8 cellular contexts compared by ENCODE assay signal in genomic region chr1:37474051-37474696, GRCh38. TPM values are rescaled to one million over a fixed set of nuclear protein-coding genes. Genes with fewer than 3 reads are reported as not detected.
DNase-seq lines count a peak whose midpoint lies in the region; ATAC-seq lines count a peak whose summit lies in the region.

Gene ZC3H12A, plus strand, starts transcription at chr1:37474580. Its CDS starts 917 bp downstream, at chr1:37475497.

- no peaks in the 10 kb centered on the region for H3K9me3 Mint-ChIP-seq in activated CD8-positive, alpha-beta memory T cell treated with anti-CD3 and anti-CD28 coated beads, Interleukin-2, amount 10 ng/mL, durations not matched to agents 7 days and 5 days (ENCODE audit: low read depth)

- H3K4me3 Mint-ChIP-seq in activated CD8-positive, alpha-beta memory T cell treated with anti-CD3 and anti-CD28 coated beads, Interleukin-2, amount 10 ng/mL, durations not matched to agents 7 days and 5 days, result peak within 1 kb of the TSS; percentile 96

- H3K36me3 ChIP-seq in endocrine pancreas (ENCODE audit: control insufficient read depth, insufficient read depth, low read length), result no peaks in the 10 kb centered on the region

- H3K36me3 Mint-ChIP-seq in activated CD8-positive, alpha-beta memory T cell treated with anti-CD3 and anti-CD28 coated beads, Interleukin-2, amount 10 ng/mL, durations not matched to agents 7 days and 5 days, result peaks cover 34% of the 10 kb centered on the region

- no peaks in the 10 kb centered on the region for H3K27me3 ChIP-seq in endocrine pancreas (ENCODE audit: control insufficient read depth, insufficient read depth, low read length)

- peaks cover 50% of the 10 kb centered on the region for H3K4me1 Mint-ChIP-seq in activated CD8-positive, alpha-beta memory T cell treated with anti-CD3 and anti-CD28 coated beads, Interleukin-2, amount 10 ng/mL, durations not matched to agents 7 days and 5 days

- H3K9ac ChIP-seq in endocrine pancreas (ENCODE audit: control insufficient read depth, insufficient read depth, low read length), result peak within 1 kb of the TSS; percentile 80

- ATAC-seq in GM19351 (IDR thresholded peaks at IDR 0.05; ENCODE audit: unreplicated experiment) (peak; percentile 61), HG03571 (IDR thresholded peaks at IDR 0.05; ENCODE audit: unreplicated experiment) (peak; percentile 47)
- peak; percentile 72 for ATAC-seq in activated CD8-positive, alpha-beta memory T cell treated with anti-CD3 and anti-CD28 coated beads, Interleukin-2, amount 10 ng/mL, durations not matched to agents 7 days and 5 days

- no peaks in the 10 kb centered on the region for H3K9me3 ChIP-seq in endocrine pancreas (ENCODE audit: control insufficient read depth, low read length)

- H3K4me3 ChIP-seq in endocrine pancreas (ENCODE audit: control insufficient read depth, insufficient read depth, low read length), result peak within 1 kb of the TSS; percentile 48

- H3K27ac Mint-ChIP-seq in activated CD8-positive, alpha-beta memory T cell treated with anti-CD3 and anti-CD28 coated beads, Interleukin-2, amount 10 ng/mL, durations not matched to agents 7 days and 5 days, result peak within 1 kb of the TSS; percentile 90

- H3K27me3 Mint-ChIP-seq in activated CD8-positive, alpha-beta memory T cell treated with anti-CD3 and anti-CD28 coated beads, Interleukin-2, amount 10 ng/mL, durations not matched to agents 7 days and 5 days, result no peaks in the 10 kb centered on the region

- CTCF ChIA-PET in activated CD8-positive, alpha-beta memory T cell treated with anti-CD3 and anti-CD28 coated beads, Interleukin-2, amount 10 ng/mL, durations not matched to agents 7 days and 5 days (lab: Charles Lee), result interaction anchor here (1.0 to 11.0 kb wide), 6 partner anchors 11 to 92 kb away, joined by 3 to 157 read pairs (median 5); no protein-coding TSS in a partner anchor

- DNase-seq in C1 segment of cervical spinal cord (lab: John Stamatoyannopoulos, UW), result peak in 13 of 14 donors; percentile 33 to 86 (median 62)
- DNase-seq in NOMO-1 treated with dmso at 0.1 percent for 144 hours (lab: John Stamatoyannopoulos, UW; ENCODE audit: unreplicated experiment), result peak; percentile 78
- peak; percentile 92 for DNase-seq in activated CD8-positive, alpha-beta memory T cell treated with anti-CD3 and anti-CD28 coated beads, Interleukin-2, amount 10 ng/mL, durations not matched to agents 7 days and 5 days
- DNase-seq in mesenteric fat pad (ENCODE audit: low spot score), result peak; percentile 98
- peak; percentile 93 for DNase-seq in stimulated activated CD8-positive, alpha-beta memory T cell treated with anti-CD3 and anti-CD28 coated beads, Interleukin-15, amount 100 ng/mL, for 24 hours (ENCODE audit: low read depth)

- H3K4me1 ChIP-seq in endocrine pancreas (ENCODE audit: control insufficient read depth, insufficient read depth, low read length), result no peaks in the 10 kb centered on the region

RNA-seq across cellular contexts. Expression of gene ZC3H12A, which starts in this region (rescaled TPM):
- 10 to 100 TPM; 20.9 to 35.4 TPM for total RNA-seq in activated CD8-positive, alpha-beta memory T cell treated with anti-CD3 and anti-CD28 coated beads, Interleukin-2, amount 10 ng/mL, durations not matched to agents 7 days and 5 days
- total RNA-seq in mesenteric fat pad, result 34.2 TPM

Comparison
In these comparisons a context has a peak if more than half of its experiments do, and no peak if none do; other contexts are left out.
1. Peak in every context shown above with its lines: DNase-seq, ATAC-seq and H3K4me3 ChIP-seq.